Comparison of ENCODE assay signal across 20 cellular contexts in the genomic region with DNA sequence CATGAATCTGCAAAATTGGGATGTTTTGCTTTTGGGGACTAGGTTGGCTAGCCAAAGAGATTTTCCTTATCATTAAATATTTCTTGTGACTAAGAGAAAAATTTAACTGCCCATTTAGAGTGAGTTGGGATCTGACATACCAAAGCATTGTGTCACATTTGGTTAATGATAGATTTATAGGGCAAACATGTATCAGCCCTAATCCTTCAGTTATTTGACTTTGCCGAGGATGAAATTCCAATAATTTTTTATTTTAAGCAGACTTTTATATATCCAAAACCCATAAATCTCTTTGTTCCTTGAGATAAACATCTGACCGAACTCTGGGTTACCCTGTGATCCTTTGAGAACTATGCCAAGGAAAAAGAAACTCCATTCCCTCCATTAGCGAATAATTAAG.
DNase-seq lines count a peak whose midpoint lies in the region; ATAC-seq, FAIRE-seq and TF ChIP-seq lines count a peak whose summit lies in the region.
"Had no signal": no experiment of that assay in that cellular context is flagged by ENCODE, and none has a peak within 500 bp of the region (broad histone marks: within the 10 kb centered on the region; RNA-seq: fewer than 3 reads in every experiment).

No MANE protein-coding gene starts in this region.

- H3K27ac ChIP-seq in IMR-90 (ENCODE audit: insufficient read depth, low read length) (no peak overlapping the region), endothelial cell of umbilical vein (ENCODE audit: insufficient read depth, low read depth, low read length) (no peak overlapping the region), pancreas (no peak overlapping the region)
- H3K27ac ChIP-seq: BLaER1, esophagus muscularis mucosa, left ventricle myocardium inferior, SJSA1, thoracic aorta had no signal

- in situ Hi-C loops in IMR-90 (cut with MboI; ENCODE audit: low sequenced_read_pairs), result no loop called here

- CTCF ChIA-PET in IMR-90 (lab: Yijun Ruan, JAX), result no interaction called here
- CTCF ChIA-PET in endothelial cell of umbilical vein (lab: Charles Lee), result interaction anchor here (1.3 kb wide), 1 partner anchor 8 kb away, joined by 5 read pairs; no protein-coding TSS in a partner anchor

- dilution Hi-C loops in IMR-90 (cut with HindIII; ENCODE audit: low sequenced_read_pairs, unreplicated experiment), result no loop called here
- dilution Hi-C loops in endothelial cell of umbilical vein (cut with MboI; ENCODE audit: extremely low pct_ligation_motif_present, low sequenced_read_pairs), result no loop called here

- TF ChIP-seq CTCF in AG10803 (conservative IDR thresholded peaks at IDR 0.05; ENCODE audit: low read length) (no peak), IMR-90 (conservative IDR thresholded peaks at IDR 0.05; ENCODE audit: low read depth, low read length) (no peak), endothelial cell of umbilical vein (IDR thresholded peaks at IDR 0.05; ENCODE audit: extremely low read depth in 1 of 2, insufficient read depth in 1 of 2, low read depth in 1 of 2, low read length in 2 of 2) (no peak), pancreas (IDR thresholded peaks at IDR 0.05) (no peak)

- H4K5ac ChIP-seq in IMR-90 (ENCODE audit: low read depth, low read length), result no peak overlapping the region

- no peak overlapping the region for H3K4me3 ChIP-seq in AG10803 (ENCODE audit: low read length)
- no peak overlapping the region for H3K4me3 ChIP-seq in IMR-90 (ENCODE audit: insufficient read depth, low read depth, low read length)
- no peak overlapping the region for H3K4me3 ChIP-seq in endothelial cell of umbilical vein (replicated peaks in 1 of 3; ENCODE audit: insufficient read depth in 1 of 3, low read depth in 1 of 3, low read length in 3 of 3)
- no peak overlapping the region for H3K4me3 ChIP-seq in pancreas
- H3K4me3 ChIP-seq: BLaER1, esophagus muscularis mucosa, left ventricle myocardium inferior, SJSA1, thoracic aorta had no signal

- H3K27me3 ChIP-seq in IMR-90 (ENCODE audit: control insufficient read depth, insufficient read depth, low read length) (no peaks in the 10 kb centered on the region), endothelial cell of umbilical vein (ENCODE audit: control insufficient read depth in 2 of 2, insufficient read depth in 2 of 2, low read length in 2 of 2) (no peaks in the 10 kb centered on the region), pancreas (no peaks in the 10 kb centered on the region)
- H3K27me3 ChIP-seq: BLaER1, esophagus muscularis mucosa, SJSA1 had no signal

- H3K56ac ChIP-seq in IMR-90 (ENCODE audit: extremely low read depth, insufficient read depth, low read length), result no peak overlapping the region

- ATAC-seq in IMR-90 (ENCODE audit: low read depth), result peak; percentile 63
- no peak for ATAC-seq in pancreas
- no peak for ATAC-seq in HG03039 (IDR thresholded peaks at IDR 0.05; ENCODE audit: unreplicated experiment)
- no peak for ATAC-seq in HG02852 (IDR thresholded peaks at IDR 0.05; ENCODE audit: unreplicated experiment)
- ATAC-seq: activated T-helper 17 cell treated with anti-CD3 and anti-CD28 coated beads, Interleukin-2, amount 50 U/mL, for 72 hours had no signal

- no peak overlapping the region for H3K4me2 ChIP-seq in IMR-90 (ENCODE audit: low read depth, low read length)
- H3K4me2 ChIP-seq in endothelial cell of umbilical vein (ENCODE audit: insufficient read depth, low read length), result no peak overlapping the region
- H3K4me2 ChIP-seq: BLaER1 had no signal

- no peak overlapping the region for H4K91ac ChIP-seq in IMR-90 (ENCODE audit: insufficient read depth, low read depth, low read length)

- TF ChIP-seq RAD21 in IMR-90 (IDR thresholded peaks at IDR 0.05; ENCODE audit: low read length), result no peak

- no peak overlapping the region for H2BK15ac ChIP-seq in IMR-90 (ENCODE audit: low read depth, low read length)

- H3K4ac ChIP-seq in IMR-90 (ENCODE audit: low read depth, low read length), result peak overlapping the region; percentile 39; the same call in 1 of the 2 replicates

- no peak overlapping the region for H3K18ac ChIP-seq in IMR-90 (ENCODE audit: low read depth, low read length)

- DNase-seq in AG10803 (ENCODE audit: low read depth) (peak; percentile 90), IMR-90 (peak; percentile 63), endothelial cell of umbilical vein (ENCODE audit: low read depth, low spot score) (peak; percentile 11), pancreas (no peak), NCI-H2227 treated with DMSO at 0.1 percent for 48 hours (lab: John Stamatoyannopoulos, UW) (no peak)
- no peak for DNase-seq in effector CD4-positive, alpha-beta T cell
- DNase-seq: activated CD4-positive, alpha-beta T cell treated with anti-CD3 and anti-CD28 coated beads, Interleukin-2, amount 50 U/mL, for 48 hours; anterior cingulate cortex; DMS153; KG1; left ventricle myocardium inferior; NCI-H1417 treated with DMSO at 0.1 percent for 48 hours; NCI-H345 had no signal

- POLR2A ChIA-PET in IMR-90 (lab: Charles Lee; ENCODE audit: unreplicated experiment), result no interaction called here
- POLR2A ChIA-PET in endothelial cell of umbilical vein (lab: Charles Lee), result no interaction called here

- no peak overlapping the region for H3K14ac ChIP-seq in IMR-90 (replicated peaks; ENCODE audit: low read depth, low read length)

- H3K9me3 ChIP-seq in IMR-90 (ENCODE audit: control insufficient read depth, insufficient read depth, low read length), result no peaks in the 10 kb centered on the region
- H3K9me3 ChIP-seq in endothelial cell of umbilical vein (replicated peaks; ENCODE audit: control insufficient read depth, insufficient read depth, low read length), result no peaks in the 10 kb centered on the region
- H3K9me3 ChIP-seq in pancreas, result no peaks in the 10 kb centered on the region
- H3K9me3 ChIP-seq: BLaER1, esophagus muscularis mucosa, left ventricle myocardium inferior, SJSA1, thoracic aorta had no signal

- no peak overlapping the region for H2BK120ac ChIP-seq in IMR-90 (ENCODE audit: low read depth, low read length)

- H4K8ac ChIP-seq in IMR-90 (ENCODE audit: low read depth in 2 of 2, low read length in 2 of 2), result peak overlapping the region in 1 of 2 experiments; percentile 62; a peak in 1 of 4 replicates

- FAIRE-seq in endothelial cell of umbilical vein (lab: Jason Lieb, UNC), result no peak
- peak; percentile 17 for FAIRE-seq in pancreas (lab: Jason Lieb, UNC)

- H2BK20ac ChIP-seq in IMR-90 (ENCODE audit: low read depth, low read length), result no peak overlapping the region

- H3K23ac ChIP-seq in IMR-90 (ENCODE audit: low read depth, low read length), result no peak overlapping the region

- BruUV-seq in IMR-90 (replicated peaks; lab: Mats Ljungman, UMichigan) (no TSS peak), endothelial cell of umbilical vein (replicated peaks; lab: Mats Ljungman, UMichigan) (no TSS peak)

- H3K9ac ChIP-seq in IMR-90 (ENCODE audit: low read depth, low read length) (no peak overlapping the region), endothelial cell of umbilical vein (replicated peaks; ENCODE audit: extremely low read depth, insufficient read depth, low read length) (no peak overlapping the region)
- H3K9ac ChIP-seq: BLaER1 had no signal

- H2AK9ac ChIP-seq in IMR-90 (replicated peaks; ENCODE audit: low read depth, low read length, poor library complexity), result no peak overlapping the region

- TF ChIP-seq POLR2A in IMR-90 (IDR thresholded peaks at IDR 0.05; ENCODE audit: low read depth, low read length), result no peak
- no peak for TF ChIP-seq POLR2A in endothelial cell of umbilical vein (IDR thresholded peaks at IDR 0.05; ENCODE audit: low read depth, low read length)

- H3K9me1 ChIP-seq in IMR-90 (ENCODE audit: insufficient read depth, low read length), result no peaks in the 10 kb centered on the region
- no peaks in the 10 kb centered on the region for H3K9me1 ChIP-seq in endothelial cell of umbilical vein (replicated peaks; ENCODE audit: control insufficient read depth, extremely low read depth, insufficient read depth, low read length)

- no peak overlapping the region for H2AK5ac ChIP-seq in IMR-90 (ENCODE audit: low read depth, low read length)

- WGBS in IMR-90 (ENCODE audit: extremely low coverage in 2 of 2, insufficient read length in 1 of 2), 2 experiments, result no CpG with 5 or more reads among the region's 3 CpGs
- WGBS in pancreas, 2 donors, result 76 to 83% methylated on average over 3 of the region's 3 CpGs

- H3K4me1 ChIP-seq in IMR-90 (ENCODE audit: control insufficient read depth, insufficient read depth, low read length), result no peaks in the 10 kb centered on the region
- H3K4me1 ChIP-seq in endothelial cell of umbilical vein (ENCODE audit: control insufficient read depth, extremely low read depth, insufficient read depth, low read length), result peaks cover 4% of the 10 kb centered on the region
- H3K4me1 ChIP-seq in pancreas, result peaks cover 0 to 12% (median 0%) of the 10 kb centered on the region in 3 donors
- H3K4me1 ChIP-seq: BLaER1, SJSA1 had no signal

- H4K20me1 ChIP-seq in IMR-90 (ENCODE audit: insufficient read depth, low read length), result no peaks in the 10 kb centered on the region
- no peaks in the 10 kb centered on the region for H4K20me1 ChIP-seq in endothelial cell of umbilical vein (replicated peaks; ENCODE audit: control insufficient read depth, extremely low read depth, insufficient read depth, low read length)
- H4K20me1 ChIP-seq: BLaER1 had no signal

- H3K79me1 ChIP-seq in IMR-90 (ENCODE audit: low read depth in 1 of 2, low read length in 2 of 2), result no peaks in the 10 kb centered on the region

- intact Hi-C loops in IMR-90 (cut with micrococcal nuclease) (no loop called here), endothelial cell of umbilical vein (cut with micrococcal nuclease) (no loop called here), pancreas (cut with DNase I) (no loop called here)

- H3K36me3 ChIP-seq in IMR-90 (ENCODE audit: control insufficient read depth, insufficient read depth, low read length) (no peaks in the 10 kb centered on the region), endothelial cell of umbilical vein (ENCODE audit: control insufficient read depth in 2 of 2, extremely low read depth in 1 of 2, insufficient read depth in 2 of 2, low read length in 2 of 2) (no peaks in the 10 kb centered on the region), pancreas (no peaks in the 10 kb centered on the region)
- H3K36me3 ChIP-seq: BLaER1, left ventricle myocardium inferior, SJSA1, thoracic aorta had no signal

- H3K79me2 ChIP-seq in endothelial cell of umbilical vein (ENCODE audit: control insufficient read depth, insufficient read depth, low read length), result no peaks in the 10 kb centered on the region

- no peak overlapping the region for H2BK5ac ChIP-seq in IMR-90 (ENCODE audit: low read depth, low read length, poor library complexity, severe bottlenecking)

- H2AFZ ChIP-seq in IMR-90 (replicated peaks; ENCODE audit: low read length, poor library complexity) (no peak overlapping the region), endothelial cell of umbilical vein (ENCODE audit: low read depth, low read length) (no peak overlapping the region)

TF ChIP-seq in IMR-90, 13 proteins besides CTCF, POLR2A, EP300 and RAD21 (continues in another document):
- TF ChIP-seq FOS (IDR thresholded peaks at IDR 0.05; ENCODE audit: low read depth, low read length) (no peak), MAFK (IDR thresholded peaks at IDR 0.05; ENCODE audit: low read depth, low read length) (no peak), RFX5 (IDR thresholded peaks at IDR 0.05; ENCODE audit: low read depth, low read length) (no peak)

TF ChIP-seq in endothelial cell of umbilical vein, 7 proteins besides CTCF, POLR2A, EP300 and RAD21 (continues in another document):
- TF ChIP-seq EZH2 (IDR thresholded peaks at IDR 0.05; ENCODE audit: borderline replicate concordance, low read depth, low read length, severe bottlenecking) (no peak), POLR2AphosphoS5 (IDR thresholded peaks at IDR 0.05; ENCODE audit: insufficient read depth, low read depth, low read length) (no peak)

Comparison
In these comparisons a context has a peak if more than half of its experiments do, and no peak if none do; other contexts are left out.
1. DNase-seq: peak in AG10803 (single experiment), IMR-90 (single experiment) and endothelial cell of umbilical vein (single experiment); none in pancreas (0 of 6), effector CD4-positive, alpha-beta T cell (single experiment) and NCI-H2227 treated with DMSO at 0.1 percent for 48 hours (single experiment).